4 cellular contexts compared by ENCODE assay signal in genomic region chr15:90709278-90709677, GRCh38.
"Had no signal": no experiment of that assay in that cellular context is flagged by ENCODE, and none has a peak within 500 bp of the region (broad histone marks: within the 10 kb centered on the region; RNA-seq: fewer than 3 reads in every experiment).

No MANE protein-coding gene starts in this region.

- H3K27ac Mint-ChIP-seq: GM23338, H9 had no signal

- H3K4me1 Mint-ChIP-seq: GM23338 had no signal

- ATAC-seq: GM23338 had no signal

- DNase-seq: H9, HCEC 1CT, IMR-90 had no signal

- H3K4me3 Mint-ChIP-seq: GM23338, H9 had no signal

- H3K4me3 ChIP-seq: GM23338 had no signal

- H3K9me3 Mint-ChIP-seq: GM23338, H9 had no signal
